8 cellular contexts compared by ENCODE assay signal in genomic region chr19:45179063-45179847, GRCh38. TPM values are rescaled to one million over a fixed set of nuclear protein-coding genes. Genes with fewer than 3 reads are reported as not detected.
A peak's percentile ranks its signal among the peaks of the same experiment; 100 is the strongest.
DNase-seq lines count a peak whose midpoint lies in the region; ATAC-seq and TF ChIP-seq lines count a peak whose summit lies in the region.

No MANE protein-coding gene starts in this region.

- H3K4me2 ChIP-seq in GM23338, result peak overlapping the region; percentile 93

- H3K27ac Mint-ChIP-seq in GM23338, result no peak overlapping the region; the same call in 1 of the 2 replicates

- peaks cover 15% of the 10 kb centered on the region for H3K79me2 ChIP-seq in GM23338 (replicated peaks; ENCODE audit: insufficient read depth)

- no peaks in the 10 kb centered on the region for H3K9me3 Mint-ChIP-seq in GM23338

- H3K9me3 ChIP-seq in mucosa of rectum (ENCODE audit: control insufficient read depth in 2 of 2, low read length in 2 of 2) (no peaks in the 10 kb centered on the region), transverse colon (no peaks in the 10 kb centered on the region)

- DNase-seq in GM23338 (ENCODE audit: low spot score) (no peak), transverse colon (peak; percentile 42), hepatic stellate cell (ENCODE audit: low spot score) (no peak)
- DNase-seq in effector CD4-positive, alpha-beta T cell, result peak; percentile 28

- H4K20me1 ChIP-seq in GM23338 (replicated peaks; ENCODE audit: insufficient read depth), result no peaks in the 10 kb centered on the region

- H3K4me3 Mint-ChIP-seq in GM23338, result peak overlapping the region; percentile 95

- H3K4me3 ChIP-seq in GM23338 (peak overlapping the region; percentile 64), mucosa of rectum (ENCODE audit: low read length in 2 of 2) (peak overlapping the region; percentile 99), transverse colon (peak overlapping the region; percentile 70 to 89 (median 80))

- H3K9me2 ChIP-seq in GM23338 (ENCODE audit: insufficient read depth), result no peaks in the 10 kb centered on the region

- 2% methylated on average over 62 of the region's 92 CpGs; no CpG with 5 or more reads in 1 of the 2 donors for WGBS in transverse colon (ENCODE audit: low coverage in 1 of 2), 2 donors

- ATAC-seq in GM23338 (peak; percentile 4), GM21825 (IDR thresholded peaks at IDR 0.05; ENCODE audit: unreplicated experiment) (no peak)

- no peak for TF ChIP-seq EP300 in transverse colon (IDR thresholded peaks at IDR 0.05; ENCODE audit: low read depth)

- H3K4me1 ChIP-seq in GM23338 (ENCODE audit: insufficient read depth) (peaks cover 3% of the 10 kb centered on the region; the same call in 1 of the 2 replicates), mucosa of rectum (ENCODE audit: control insufficient read depth in 2 of 2, insufficient read depth in 2 of 2, low read length in 2 of 2) (peaks cover 8 to 22% of the 10 kb centered on the region in 2 donors), transverse colon (peaks cover 11 to 34% (median 29%) of the 10 kb centered on the region in 4 donors)

- in situ Hi-C loops in transverse colon (cut with MboI; ENCODE audit: low pct_ligation_motif_present in 1 of 4, low pct_unique_long_range_greater_than_20kb in 1 of 4, low sequenced_read_pairs in 3 of 4), result no loop called here

- no peaks in the 10 kb centered on the region; the same call in 2 of the 3 replicates for H3K4me1 Mint-ChIP-seq in GM23338

- 0 out of 2 replicates have a peak, but pooled peaks have one; percentile 6 for TF ChIP-seq CTCF in 22Rv1 (IDR thresholded peaks at IDR 0.05)
- no peak for TF ChIP-seq CTCF in GM23338 (conservative IDR thresholded peaks at IDR 0.05; ENCODE audit: low read depth in 2 of 2)
- 0 out of 2 replicates have a peak, but pooled peaks have one; percentile 9 for TF ChIP-seq CTCF in VCaP (conservative IDR thresholded peaks at IDR 0.05)
- TF ChIP-seq CTCF in transverse colon (IDR thresholded peaks at IDR 0.05), result no peak

- no peak for TF ChIP-seq POLR2A in transverse colon (IDR thresholded peaks at IDR 0.05)

- H3F3A ChIP-seq in GM23338 (replicated peaks; ENCODE audit: low read depth), result 0 out of 2 replicates have a peak, but pooled peaks cover 4% of the 10 kb centered on the region

- H3K27me3 ChIP-seq in GM23338 (ENCODE audit: insufficient read depth) (peaks cover 6% of the 10 kb centered on the region; the same call in 1 of the 2 replicates), mucosa of rectum (ENCODE audit: control insufficient read depth in 2 of 2, insufficient read depth in 2 of 2, low read length in 2 of 2) (no peaks in the 10 kb centered on the region), transverse colon (no peaks in the 10 kb centered on the region)

- peak overlapping the region; percentile 94 for H2AFZ ChIP-seq in GM23338

- peaks cover 18% of the 10 kb centered on the region for H3K27me3 Mint-ChIP-seq in GM23338 (ENCODE audit: insufficient read depth, low read depth, poor library complexity)

- peaks cover 3% of the 10 kb centered on the region; the same call in 1 of the 3 replicates for H3K36me3 Mint-ChIP-seq in GM23338 (ENCODE audit: low read depth)

- intact Hi-C loops in transverse colon (cut with DNase I; ENCODE audit: low total_unique reads), result no loop called here

- H3K9ac ChIP-seq in mucosa of rectum (ENCODE audit: low read depth in 1 of 2, low read length in 2 of 2), result peak overlapping the region; percentile 73 to 88

- H3K27ac ChIP-seq in 22Rv1 (peak overlapping the region; percentile 95), GM23338 (ENCODE audit: low read depth) (no peak overlapping the region), VCaP (peak overlapping the region; percentile 95), mucosa of rectum (ENCODE audit: low read depth in 2 of 2, low read length in 2 of 2) (peak overlapping the region; percentile 91 to 94), transverse colon (peak overlapping the region; percentile 91 to 96 (median 94))

- no peaks in the 10 kb centered on the region for H3K36me3 ChIP-seq in GM23338 (ENCODE audit: insufficient read depth)
- H3K36me3 ChIP-seq in mucosa of rectum (ENCODE audit: control insufficient read depth in 2 of 2, insufficient read depth in 2 of 2, low read length in 2 of 2), result peaks cover 0 to 8% of the 10 kb centered on the region in 2 donors
- H3K36me3 ChIP-seq in transverse colon, result no peaks in the 10 kb centered on the region

TF ChIP-seq in GM23338, 12 proteins besides CTCF, POLR2A, EP300 and RAD21:
- TF ChIP-seq CREB1 (CRISPR knock-in tag; IDR thresholded peaks at IDR 0.05; ENCODE audit: low read depth), result no peak
TF ChIP-seq in GM23338: peak in this region for 0.

RNA-seq across cellular contexts. Expression of gene BLOC1S3, which starts 0.7 kb away (rescaled TPM):
- total RNA-seq in GM23338 (2014; rRNA removed; shearing (Covaris generic)), result 15.9 and 16.0 TPM in 2 replicates
- polyA plus RNA-seq in GM23338 (2016; fragmentation: Nextera tagmentation; extraction: Ambion mirVana), result 2.5 and 5.0 TPM in 2 replicates
- total RNA-seq in transverse colon, result 10 to 100 TPM in 1 of 4 donors, 1 to 10 TPM in 3; 5.0 to 10.3 (median 9.2) TPM

RNA-seq across cellular contexts. Expression of gene TRAPPC6A, which starts 1.2 kb away (rescaled TPM):
- 23.3 and 29.4 TPM in 2 replicates for total RNA-seq in GM23338 (2014; rRNA removed; shearing (Covaris generic))
- 74.7 and 81.9 TPM in 2 replicates for polyA plus RNA-seq in GM23338 (2016; fragmentation: Nextera tagmentation; extraction: Ambion mirVana)
- 10 to 100 TPM in 3 of 4 donors, not detected in 1; 15.7 to 51.2 (median 29.7) TPM for total RNA-seq in transverse colon

RNA-seq across cellular contexts. Expression of gene NKPD1, which starts 18.5 kb away (rescaled TPM):
- total RNA-seq in GM23338 (2014; rRNA removed; shearing (Covaris generic)), result 1.3 and 2.2 TPM in 2 replicates
- polyA plus RNA-seq in GM23338 (2016; fragmentation: Nextera tagmentation; extraction: Ambion mirVana), result 0.09 and 0.24 TPM in 2 replicates
- 1 to 10 TPM in 1 of 4 donors, under 1 TPM in 1, not detected in 2; 0.32 to 1.5 TPM for total RNA-seq in transverse colon

Comparison
In these comparisons a context has a peak if more than half of its experiments do, and no peak if none do; other contexts are left out.
1. CTCF ChIP-seq: peak in 22Rv1 (single experiment) and VCaP (single experiment); none in GM23338 (0 of 2) and transverse colon (0 of 5).
2. DNase-seq: peak in effector CD4-positive, alpha-beta T cell (single experiment) and transverse colon (single experiment); none in GM23338 (single experiment) and hepatic stellate cell (single experiment).
3. Peak in every context shown above with its lines, with median percentiles within 50 percentile points of each other: H3K4me3 ChIP-seq.